ENCODE assay signal across 22 cellular contexts in genomic region chr2:207823865-207824264, GRCh38. TPM values are rescaled to one million over a fixed set of nuclear protein-coding genes. Genes with fewer than 3 reads are reported as not detected.
A peak's percentile ranks its signal among the peaks of the same experiment; 100 is the strongest.
DNase-seq lines count a peak whose midpoint lies in the region; ATAC-seq, FAIRE-seq and TF ChIP-seq lines count a peak whose summit lies in the region.
"Had no signal": no experiment of that assay in that cellular context is flagged by ENCODE, and none has a peak within 500 bp of the region (broad histone marks: within the 10 kb centered on the region; RNA-seq: fewer than 3 reads in every experiment).

No MANE protein-coding gene starts in this region.

- no peak overlapping the region for H2AFZ ChIP-seq in HepG2 (ENCODE audit: low read length)

- intact Hi-C loops in HepG2 (cut with micrococcal nuclease; ENCODE audit: unreplicated experiment) = loop anchor here (10.0 kb wide), 1 partner anchor 199 kb away; the partner anchor contains the start of gene METTL21A

- TF ChIP-seq CTCF in bronchial epithelial cell (IDR thresholded peaks at IDR 0.05; ENCODE audit: insufficient read depth, low read length, severe bottlenecking) = no peak
- no peak for TF ChIP-seq CTCF in HepG2 (CRISPR knock-in tag; IDR thresholded peaks at IDR 0.05)

- POLR2A ChIA-PET in HepG2 (lab: Yijun Ruan, JAX) = interaction anchor here (1.0 to 11.4 kb wide), 5 partner anchors 23 to 114 kb away, joined by 3 to 204 read pairs (median 4); partner anchors contain the start of gene FZD5

- no TSS peak for BruUV-seq in HepG2 (replicated peaks; lab: Mats Ljungman, UMichigan)

- peaks cover 100% of the 10 kb centered on the region for H3K4me1 ChIP-seq in HepG2 (ENCODE audit: insufficient read depth, low read length)
- peaks cover 66% of the 10 kb centered on the region for H3K4me1 ChIP-seq in stomach smooth muscle (ENCODE audit: control insufficient read depth, insufficient read depth, low read length)
- H3K4me1 ChIP-seq: BLaER1 had no signal

- in situ Hi-C loops in HepG2 (cut with HindIII; ENCODE audit: extremely low pct_ligation_motif_present, low pct_unique_long_range_greater_than_20kb) = no loop called here

- no peak for TF ChIP-seq RAD21 in HepG2 (CRISPR knock-in tag; IDR thresholded peaks at IDR 0.05)

- peaks cover 1% of the 10 kb centered on the region for H3K36me3 ChIP-seq in bronchial epithelial cell (ENCODE audit: control insufficient read depth, insufficient read depth, low read length)
- no peaks in the 10 kb centered on the region for H3K36me3 ChIP-seq in HepG2 (replicated peaks in 1 of 2; ENCODE audit: control insufficient read depth in 1 of 2, insufficient read depth in 2 of 2, low read length in 2 of 2)
- H3K36me3 ChIP-seq in stomach smooth muscle (ENCODE audit: control insufficient read depth in 2 of 2, insufficient read depth in 2 of 2, low read length in 2 of 2) = peaks cover 0 to 2% of the 10 kb centered on the region in 2 donors
- H3K36me3 ChIP-seq: SJCRH30 had no signal

- DNase-seq in HK-2 (ENCODE audit: unreplicated experiment) (peak; percentile 31), bronchial epithelial cell (ENCODE audit: low read depth) (peak; percentile 58), HepG2 (ENCODE audit: low spot score) (no peak), NCI-H774 (lab: John Stamatoyannopoulos, UW) (no peak), NCI-H82 (lab: John Stamatoyannopoulos, UW) (no peak)
- DNase-seq in activated CD4-positive, alpha-beta T cell treated with anti-CD3 and anti-CD28 coated beads, Interleukin-2, amount 50 U/mL, for 48 hours = no peak
- DNase-seq: ACHN; CD4-positive, alpha-beta memory T cell; H7; MM.1S; NCI-H1048; NCI-H1417 treated with DMSO at 0.1 percent for 48 hours; NCI-H187; NCI-H2107; NCI-H446 treated with DMSO at 0.1 percent for 48 hours; NK-92 treated with Interleukin-12 subunit alpha and Interleukin-12 subunit beta, amount 100 ng/mL, for 24 hours; SJCRH30 had no signal

- ATAC-seq in HepG2 (no peak), GM19455 (IDR thresholded peaks at IDR 0.05; ENCODE audit: unreplicated experiment) (no peak)
- ATAC-seq: K562, Panc1 had no signal

- no peak overlapping the region for H3K9ac ChIP-seq in HepG2 (ENCODE audit: insufficient read depth, low read depth, low read length)
- no peak overlapping the region for H3K9ac ChIP-seq in stomach smooth muscle (ENCODE audit: low read length in 2 of 2)
- H3K9ac ChIP-seq: BLaER1 had no signal

- no peak overlapping the region for H3K4me2 ChIP-seq in HepG2 (ENCODE audit: low read depth, low read length)
- H3K4me2 ChIP-seq: BLaER1 had no signal

- H3K27me3 ChIP-seq in bronchial epithelial cell (ENCODE audit: control insufficient read depth, insufficient read depth, low read length) (no peaks in the 10 kb centered on the region), HepG2 (ENCODE audit: control insufficient read depth in 1 of 2, insufficient read depth in 2 of 2, low read length in 2 of 2) (no peaks in the 10 kb centered on the region), stomach smooth muscle (ENCODE audit: control insufficient read depth in 1 of 2, insufficient read depth in 2 of 2, low read length in 2 of 2) (no peaks in the 10 kb centered on the region)
- H3K27me3 ChIP-seq: BLaER1, SJCRH30 had no signal

- TF ChIP-seq EP300 in HepG2 (IDR thresholded peaks at IDR 0.05; ENCODE audit: low read depth in 2 of 2, low read length in 2 of 2) (no peak; a peak in 1 of 4 replicates), HepG2 (CRISPR knock-in tag; IDR thresholded peaks at IDR 0.05; ENCODE audit: borderline replicate concordance) (no peak)

- H3K27ac ChIP-seq in HepG2 (ENCODE audit: extremely low read length, insufficient read depth, low read length) (no peak overlapping the region), stomach smooth muscle (ENCODE audit: low read length) (peak overlapping the region; percentile 90)
- H3K27ac ChIP-seq: BLaER1, SJCRH30 had no signal

- TF ChIP-seq POLR2A in HepG2 (IDR thresholded peaks at IDR 0.05; ENCODE audit: insufficient read depth in 1 of 2, low read depth in 2 of 2, low read length in 2 of 2) = no peak

- H3K79me2 ChIP-seq in HepG2 (ENCODE audit: insufficient read depth, low read length) = no peaks in the 10 kb centered on the region

- 77% methylated on average over 13 of the region's 13 CpGs for WGBS in HepG2 (ENCODE audit: low lambda C conversion rate)

- no peaks in the 10 kb centered on the region for H4K20me1 ChIP-seq in HepG2 (ENCODE audit: insufficient read depth, low read length)
- H4K20me1 ChIP-seq: BLaER1 had no signal

- H3K4me3 ChIP-seq in bronchial epithelial cell (ENCODE audit: low read depth, low read length) = no peak overlapping the region
- H3K4me3 ChIP-seq in HepG2 (replicated peaks in 1 of 3; ENCODE audit: insufficient read depth in 1 of 3, low read depth in 2 of 3, low read length in 3 of 3) = no peak overlapping the region
- H3K4me3 ChIP-seq in stomach smooth muscle (ENCODE audit: low read length in 2 of 2) = no peak overlapping the region
- H3K4me3 ChIP-seq: BLaER1, K562, SJCRH30 had no signal

- no peaks in the 10 kb centered on the region for H3K9me3 ChIP-seq in HepG2 (ENCODE audit: low read length)
- no peaks in the 10 kb centered on the region for H3K9me3 ChIP-seq in stomach smooth muscle (ENCODE audit: control insufficient read depth in 2 of 2, low read length in 2 of 2)
- H3K9me3 ChIP-seq: BLaER1, SJCRH30 had no signal

- peak; percentile 86 for FAIRE-seq in bronchial epithelial cell (lab: Jason Lieb, UNC)
- peak; percentile 28 for FAIRE-seq in HepG2 (lab: Jason Lieb, UNC)
- FAIRE-seq: K562 had no signal

- CTCF ChIA-PET in HepG2 (lab: Yijun Ruan, JAX; ENCODE audit: low intra/inter-chr PET ratio, low total read pairs) = no interaction called here

TF ChIP-seq in HepG2, 621 proteins besides CTCF, POLR2A, EP300 and RAD21 (continues in another document):
- peak; percentile 77; the same call in 1 of the 2 replicates for TF ChIP-seq MIER3 (CRISPR knock-in tag; IDR thresholded peaks at IDR 0.05; ENCODE audit: borderline replicate concordance)
- no peak for TF ChIP-seq NKX3-1 (CRISPR knock-in tag; IDR thresholded peaks at IDR 0.05)
- peak; percentile 54; the same call in 1 of the 2 replicates for TF ChIP-seq TBX3 (IDR thresholded peaks at IDR 0.05; ENCODE audit: borderline replicate concordance)
- TF ChIP-seq JUN (CRISPR knock-in tag; IDR thresholded peaks at IDR 0.05) = 0 out of 2 replicates have a peak, but pooled peaks have one; percentile 35
- TF ChIP-seq, protein P1, sequence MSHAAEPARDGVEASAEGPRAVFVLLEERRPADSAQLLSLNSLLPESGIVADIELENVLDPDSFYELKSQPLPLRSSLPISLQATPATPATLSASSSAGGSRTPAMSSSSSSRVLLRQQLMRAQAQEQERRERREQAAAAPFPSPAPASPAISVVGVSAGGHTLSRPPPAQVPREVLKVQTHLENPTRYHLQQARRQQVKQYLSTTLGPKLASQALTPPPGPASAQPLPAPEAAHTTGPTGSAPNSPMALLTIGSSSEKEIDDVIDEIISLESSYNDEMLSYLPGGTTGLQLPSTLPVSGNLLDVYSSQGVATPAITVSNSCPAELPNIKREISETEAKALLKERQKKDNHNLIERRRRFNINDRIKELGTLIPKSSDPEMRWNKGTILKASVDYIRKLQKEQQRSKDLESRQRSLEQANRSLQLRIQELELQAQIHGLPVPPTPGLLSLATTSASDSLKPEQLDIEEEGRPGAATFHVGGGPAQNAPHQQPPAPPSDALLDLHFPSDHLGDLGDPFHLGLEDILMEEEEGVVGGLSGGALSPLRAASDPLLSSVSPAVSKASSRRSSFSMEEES (CRISPR knock-in tag; IDR thresholded peaks at IDR 0.05) = peak; percentile 67; the same call in 1 of the 2 replicates
- no peak for TF ChIP-seq IRF2 (CRISPR knock-in tag; IDR thresholded peaks at IDR 0.05)
- TF ChIP-seq HNF4A (CRISPR knock-in tag; IDR thresholded peaks at IDR 0.05) = no peak
- TF ChIP-seq FOXA1 (IDR thresholded peaks at IDR 0.05) = no peak
- TF ChIP-seq FOXA1 (CRISPR knock-in tag; IDR thresholded peaks at IDR 0.05) = peak; percentile 74
- no peak for TF ChIP-seq KLF11 (CRISPR knock-in tag; IDR thresholded peaks at IDR 0.05)
- peak; percentile 59 for TF ChIP-seq GATAD2A (CRISPR knock-in tag; IDR thresholded peaks at IDR 0.05)
- TF ChIP-seq ZNF816 (CRISPR knock-in tag; IDR thresholded peaks at IDR 0.05; ENCODE audit: borderline replicate concordance) = no peak
- no peak for TF ChIP-seq U2AF1 (optimal IDR thresholded peaks at IDR 0.05; ENCODE audit: low read depth, low read length)

RNA-seq across cellular contexts. Expression of gene FZD5, which starts 54.2 kb away (rescaled TPM):
- 2.9 and 4.2 TPM in 2 replicates for total RNA-seq in bronchial epithelial cell
- 28.9 and 34.3 TPM in 2 replicates for total RNA-seq in HepG2 (2016; rRNA removed; fragmentation: Illumina TruSeq; extraction: Trizol)
- 3.1 and 4.0 TPM in 2 replicates for total RNA-seq in HepG2 (2016; cell fraction: cytosol; rRNA removed; fragmentation: Illumina TruSeq; extraction: Trizol; ENCODE audit: low read depth)
- 27.1 and 33.9 TPM in 2 replicates for total RNA-seq in HepG2 (2016; cell fraction: insoluble cytoplasmic fraction; rRNA removed; fragmentation: Illumina TruSeq; extraction: Trizol)
- total RNA-seq in HepG2 (2016; cell fraction: membrane; rRNA removed; fragmentation: Illumina TruSeq; extraction: Trizol) = 17.9 and 18.6 TPM in 2 replicates
- total RNA-seq in HepG2 (2016; cell fraction: nucleus; rRNA removed; fragmentation: Illumina TruSeq; extraction: Trizol) = 49.9 and 55.0 TPM in 2 replicates
- polyA plus RNA-seq in HepG2 (2011; rRNA removed) = 25.3 and 29.1 TPM in 2 replicates
- polyA plus RNA-seq in HepG2 (2011; cell fraction: cytosol; rRNA removed) = 17.7 and 21.9 TPM in 2 replicates
- polyA plus RNA-seq in HepG2 (2011; cell fraction: nucleus; rRNA removed) = 46.8 and 48.3 TPM in 2 replicates
- polyA plus RNA-seq in HepG2 (2012) = 41.5 and 51.6 TPM in 2 replicates
- 1.9 and 2.0 TPM in 2 replicates for polyA plus RNA-seq in HepG2 (2016; cell fraction: cytosol; fragmentation: Illumina TruSeq; extraction: Trizol; ENCODE audit: low read depth)
- 21.1 and 22.9 TPM in 2 replicates for polyA plus RNA-seq in HepG2 (2016; cell fraction: insoluble cytoplasmic fraction; fragmentation: Illumina TruSeq; extraction: Trizol; ENCODE audit: low read depth)
- 6.8 and 7.4 TPM in 2 replicates for polyA plus RNA-seq in HepG2 (2016; cell fraction: membrane; fragmentation: Illumina TruSeq; extraction: Trizol; ENCODE audit: low read depth)
- 38.4 and 40.1 TPM in 2 replicates for polyA plus RNA-seq in HepG2 (2016; cell fraction: nucleus; fragmentation: Illumina TruSeq; extraction: Trizol; ENCODE audit: insufficient read depth, low read depth)
- 4.3 and 130 TPM in 2 replicates for polyA minus RNA-seq in HepG2 (2011; rRNA and poly(A)+ RNA removed; ENCODE audit: low replicate concordance)
- polyA minus RNA-seq in HepG2 (2011; cell fraction: cytosol; rRNA and poly(A)+ RNA removed) = 61.0 and 69.9 TPM in 2 replicates
- polyA minus RNA-seq in HepG2 (2011; cell fraction: nucleus; rRNA and poly(A)+ RNA removed) = 116 and 135 TPM in 2 replicates

Comparison
In these comparisons a context has a peak if more than half of its experiments do, and no peak if none do; other contexts are left out.
1. DNase-seq: peak in HK-2 (single experiment) and bronchial epithelial cell (single experiment); none in HepG2 (single experiment), NCI-H774 (single experiment), NCI-H82 (single experiment) and activated CD4-positive, alpha-beta T cell treated with anti-CD3 and anti-CD28 coated beads, Interleukin-2, amount 50 U/mL, for 48 hours (0 of 2).